In the genomic region with DNA sequence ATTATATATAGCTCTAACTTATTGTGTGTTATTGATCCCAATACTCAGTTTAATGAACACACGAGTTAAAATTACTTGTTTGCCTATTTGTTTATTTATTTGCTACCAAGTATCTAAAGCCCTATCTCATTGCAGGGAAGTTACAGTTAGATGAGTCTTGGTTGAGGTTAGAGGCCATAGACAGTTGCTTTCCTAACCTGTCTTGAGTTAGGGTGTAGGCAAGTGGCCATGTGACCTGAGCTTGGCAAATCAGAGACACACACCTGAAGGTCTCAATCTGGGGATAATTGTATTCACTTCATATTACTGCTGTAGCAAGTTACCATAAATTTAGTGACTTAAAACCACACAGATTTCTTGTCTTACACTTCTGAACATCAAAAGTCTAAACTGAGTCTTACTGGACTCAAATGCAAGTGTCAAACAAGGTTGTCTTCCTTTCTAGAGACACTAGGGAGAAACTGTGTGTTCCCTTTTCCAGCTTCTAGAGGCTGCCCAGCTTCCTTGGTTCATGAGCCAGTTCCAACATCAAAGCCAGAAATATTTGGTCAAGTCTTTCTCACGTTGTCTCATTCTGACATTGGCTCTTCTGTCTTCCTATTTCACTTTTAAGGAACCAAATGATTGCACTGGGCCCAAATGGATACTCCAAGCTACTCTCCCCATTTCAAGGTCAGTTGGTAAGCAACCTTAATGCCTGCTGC, we compare ENCODE assay signal across 15 cellular contexts. TPM values are rescaled to one million over a fixed set of nuclear protein-coding genes. Genes with fewer than 3 reads are reported as not detected.
A peak's percentile ranks its signal among the peaks of the same experiment; 100 is the strongest.
DNase-seq lines count a peak whose midpoint lies in the region; ATAC-seq and TF ChIP-seq lines count a peak whose summit lies in the region.
"Had no signal": no experiment of that assay in that cellular context is flagged by ENCODE, and none has a peak within 500 bp of the region (broad histone marks: within the 10 kb centered on the region; RNA-seq: fewer than 3 reads in every experiment).

No MANE protein-coding gene starts in this region.

- H3K27ac Mint-ChIP-seq in nephron = peak overlapping the region in 2 of 3 experiments; percentile 7 to 74
- H3K27ac Mint-ChIP-seq in activated T-cell treated with anti-CD3 and anti-CD28 coated beads, Interleukin-2, amount 50 U/mL, for 72 hours = no peak overlapping the region
- H3K27ac Mint-ChIP-seq: activated naive CD4-positive, alpha-beta T cell treated with anti-CD3 and anti-CD28 coated beads, Interleukin-2, amount 50 U/mL, for 24 hours; B cell had no signal

- H3K27me3 ChIP-seq in adipocyte (replicated peaks; ENCODE audit: control insufficient read depth, insufficient read depth, low read length) = no peaks in the 10 kb centered on the region
- no peaks in the 10 kb centered on the region for H3K27me3 ChIP-seq in vagina
- H3K27me3 ChIP-seq: right lobe of liver had no signal

- H3K9me3 ChIP-seq in adipocyte (ENCODE audit: control insufficient read depth, low read length) (no peaks in the 10 kb centered on the region), vagina (no peaks in the 10 kb centered on the region)
- H3K9me3 ChIP-seq: right lobe of liver had no signal

- peaks cover 35% of the 10 kb centered on the region for H3K36me3 Mint-ChIP-seq in nephron (ENCODE audit: low read depth)
- no peaks in the 10 kb centered on the region for H3K36me3 Mint-ChIP-seq in activated T-cell treated with anti-CD3 and anti-CD28 coated beads, Interleukin-2, amount 50 U/mL, for 72 hours (ENCODE audit: insufficient read depth in 2 of 2)
- H3K36me3 Mint-ChIP-seq: activated naive CD4-positive, alpha-beta T cell treated with anti-CD3 and anti-CD28 coated beads, Interleukin-2, amount 50 U/mL, for 24 hours had no signal

- no peak for ATAC-seq in activated T-cell treated with anti-CD3 and anti-CD28 coated beads, Interleukin-2, amount 50 U/mL, for 72 hours (replicated peaks in 1 of 2)
- ATAC-seq: esophagus mucosa had no signal

- H3K9me3 Mint-ChIP-seq in nephron = no peaks in the 10 kb centered on the region
- H3K9me3 Mint-ChIP-seq in activated T-cell treated with anti-CD3 and anti-CD28 coated beads, Interleukin-2, amount 50 U/mL, for 72 hours = no peaks in the 10 kb centered on the region
- H3K9me3 Mint-ChIP-seq: activated naive CD4-positive, alpha-beta T cell treated with anti-CD3 and anti-CD28 coated beads, Interleukin-2, amount 50 U/mL, for 24 hours had no signal

- no peak for TF ChIP-seq POLR2A in vagina (IDR thresholded peaks at IDR 0.05)

- no peak for TF ChIP-seq CTCF in fibroblast of mammary gland (conservative IDR thresholded peaks at IDR 0.05; ENCODE audit: control insufficient read depth, insufficient read depth, low read depth, low read length)
- TF ChIP-seq CTCF in nephron (IDR thresholded peaks at IDR 0.05; ENCODE audit: unreplicated experiment in 3 of 3) = no peak
- no peak for TF ChIP-seq CTCF in vagina (IDR thresholded peaks at IDR 0.05)

- H3K9ac ChIP-seq in adipocyte (ENCODE audit: low read length) = peak overlapping the region; percentile 68

- peaks cover 43% of the 10 kb centered on the region for H3K36me3 ChIP-seq in adipocyte (ENCODE audit: control insufficient read depth, insufficient read depth, low read length, severe bottlenecking)
- peaks cover 0 to 13% of the 10 kb centered on the region in 2 donors for H3K36me3 ChIP-seq in vagina
- H3K36me3 ChIP-seq: right lobe of liver had no signal

- H3K4me1 ChIP-seq in adipocyte (ENCODE audit: control insufficient read depth, insufficient read depth, low read length) (peaks cover 87% of the 10 kb centered on the region), vagina (no peaks in the 10 kb centered on the region)
- H3K4me1 ChIP-seq: right lobe of liver had no signal

- intact Hi-C loops in vagina (cut with DNase I) = no loop called here

- peaks cover 13% of the 10 kb centered on the region for H3K4me1 Mint-ChIP-seq in nephron
- no peaks in the 10 kb centered on the region for H3K4me1 Mint-ChIP-seq in activated T-cell treated with anti-CD3 and anti-CD28 coated beads, Interleukin-2, amount 50 U/mL, for 72 hours (ENCODE audit: low read depth)
- H3K4me1 Mint-ChIP-seq: activated naive CD4-positive, alpha-beta T cell treated with anti-CD3 and anti-CD28 coated beads, Interleukin-2, amount 50 U/mL, for 24 hours; B cell had no signal

- H3K27ac ChIP-seq in vagina = peak overlapping the region; percentile 30
- H3K27ac ChIP-seq: right lobe of liver had no signal

- no peaks in the 10 kb centered on the region for H3K27me3 Mint-ChIP-seq in nephron (ENCODE audit: low read depth)
- peaks cover 18% of the 10 kb centered on the region for H3K27me3 Mint-ChIP-seq in activated T-cell treated with anti-CD3 and anti-CD28 coated beads, Interleukin-2, amount 50 U/mL, for 72 hours (ENCODE audit: low read depth)
- H3K27me3 Mint-ChIP-seq: B cell had no signal

- H3K4me3 Mint-ChIP-seq in nephron = no peak overlapping the region
- no peak overlapping the region for H3K4me3 Mint-ChIP-seq in activated T-cell treated with anti-CD3 and anti-CD28 coated beads, Interleukin-2, amount 50 U/mL, for 72 hours
- H3K4me3 Mint-ChIP-seq: activated naive CD4-positive, alpha-beta T cell treated with anti-CD3 and anti-CD28 coated beads, Interleukin-2, amount 50 U/mL, for 24 hours; B cell had no signal

- H3K4me3 ChIP-seq in adipocyte (ENCODE audit: low read length) (no peak overlapping the region), fibroblast of mammary gland (ENCODE audit: control insufficient read depth, low read depth, low read length) (no peak overlapping the region), vagina (no peak overlapping the region)
- H3K4me3 ChIP-seq: right lobe of liver had no signal

- peak; percentile 49 for DNase-seq in adipocyte (ENCODE audit: low read depth)
- DNase-seq in fibroblast of mammary gland (ENCODE audit: low read depth) = peak; percentile 74
- DNase-seq in vagina (ENCODE audit: extremely low spot score in 2 of 2) = no peak
- no peak for DNase-seq in COLO829 (ENCODE audit: low spot score)
- DNase-seq in activated T-cell treated with anti-CD3 and anti-CD28 coated beads, Interleukin-2, amount 50 U/mL, for 72 hours = no peak
- no peak for DNase-seq in stimulated activated CD4-positive, alpha-beta T cell treated with anti-CD3 and anti-CD28 coated beads, Interleukin-2, amount 100 ng/mL, for 24 hours
- DNase-seq: KG1; NCI-H1930; NCI-H446; NK-92 treated with Interleukin-12 subunit alpha and Interleukin-12 subunit beta, amount 100 ng/mL, for 24 hours; right lobe of liver had no signal

RNA-seq across cellular contexts. Expression of gene COL3A1, which starts 39.7 kb away (rescaled TPM):
- total RNA-seq in vagina = 123 TPM
- total RNA-seq in activated T-cell treated with anti-CD3 and anti-CD28 coated beads, Interleukin-2, amount 50 U/mL, for 72 hours = under 1 TPM in 1 of 2 donors, not detected in 1; 0.12 TPM
- total RNA-seq: B cell had no signal

Comparison
In these comparisons a context has a peak if more than half of its experiments do, and no peak if none do; other contexts are left out.
1. DNase-seq: peak in adipocyte (single experiment) and fibroblast of mammary gland (single experiment); none in vagina (0 of 2), COLO829 (single experiment), activated T-cell treated with anti-CD3 and anti-CD28 coated beads, Interleukin-2, amount 50 U/mL, for 72 hours (0 of 2) and stimulated activated CD4-positive, alpha-beta T cell treated with anti-CD3 and anti-CD28 coated beads, Interleukin-2, amount 100 ng/mL, for 24 hours (0 of 2).
2. RNA of gene COL3A1, which starts 39.7 kb away (total RNA-seq): 123 TPM in vagina (single experiment); 0.12 TPM in activated T-cell treated with anti-CD3 and anti-CD28 coated beads, Interleukin-2, amount 50 U/mL, for 72 hours; every median in the first group is over 100 times any median in the second.